In genomic region chr17:34624767-34625389, GRCh38 we compare ENCODE assay signal across 10 cellular contexts. TPM values are rescaled to one million over a fixed set of nuclear protein-coding genes. Genes with fewer than 3 reads are reported as not detected.
"Had no signal": no experiment of that assay in that cellular context is flagged by ENCODE, and none has a peak within 500 bp of the region (broad histone marks: within the 10 kb centered on the region; RNA-seq: fewer than 3 reads in every experiment).

No MANE protein-coding gene starts in this region.

- H3K4me3 Mint-ChIP-seq: activated CD8-positive, alpha-beta T cell treated with anti-CD3 and anti-CD28 coated beads for 36 hours; activated naive CD8-positive, alpha-beta T cell treated with anti-CD3 and anti-CD28 coated beads, Interleukin-2, amount 10 ng/mL, durations not matched to agents 7 days and 5 days had no signal

- H3K27ac Mint-ChIP-seq: activated CD8-positive, alpha-beta T cell treated with anti-CD3 and anti-CD28 coated beads for 36 hours; activated naive CD8-positive, alpha-beta T cell treated with anti-CD3 and anti-CD28 coated beads, Interleukin-2, amount 10 ng/mL, durations not matched to agents 7 days and 5 days had no signal

- H3K4me1 Mint-ChIP-seq: activated naive CD8-positive, alpha-beta T cell treated with anti-CD3 and anti-CD28 coated beads, Interleukin-2, amount 10 ng/mL, durations not matched to agents 7 days and 5 days had no signal

- H3K9me3 Mint-ChIP-seq: activated CD8-positive, alpha-beta T cell treated with anti-CD3 and anti-CD28 coated beads for 36 hours; activated naive CD8-positive, alpha-beta T cell treated with anti-CD3 and anti-CD28 coated beads, Interleukin-2, amount 10 ng/mL, durations not matched to agents 7 days and 5 days had no signal

- H3K36me3 Mint-ChIP-seq: activated naive CD8-positive, alpha-beta T cell treated with anti-CD3 and anti-CD28 coated beads, Interleukin-2, amount 10 ng/mL, durations not matched to agents 7 days and 5 days had no signal

- DNase-seq: activated CD8-positive, alpha-beta memory T cell treated with anti-CD3 and anti-CD28 coated beads, Interleukin-2, amount 50 U/mL, for 4 hours; activated CD8-positive, alpha-beta T cell treated with anti-CD3 and anti-CD28 coated beads for 36 hours; activated naive CD8-positive, alpha-beta T cell treated with anti-CD3 and anti-CD28 coated beads, Interleukin-2, amount 10 ng/mL, durations not matched to agents 7 days and 5 days; anterior cingulate cortex; dorsolateral prefrontal cortex; left lung; mesenchymal stem cell; stomach had no signal

RNA-seq across cellular contexts. Expression of gene TMEM132E, which starts 45.5 kb away (rescaled TPM):
- total RNA-seq: esophagus mucosa, glomerular endothelial cell had no signal
